9 cellular contexts compared by ENCODE assay signal in the genomic region with DNA sequence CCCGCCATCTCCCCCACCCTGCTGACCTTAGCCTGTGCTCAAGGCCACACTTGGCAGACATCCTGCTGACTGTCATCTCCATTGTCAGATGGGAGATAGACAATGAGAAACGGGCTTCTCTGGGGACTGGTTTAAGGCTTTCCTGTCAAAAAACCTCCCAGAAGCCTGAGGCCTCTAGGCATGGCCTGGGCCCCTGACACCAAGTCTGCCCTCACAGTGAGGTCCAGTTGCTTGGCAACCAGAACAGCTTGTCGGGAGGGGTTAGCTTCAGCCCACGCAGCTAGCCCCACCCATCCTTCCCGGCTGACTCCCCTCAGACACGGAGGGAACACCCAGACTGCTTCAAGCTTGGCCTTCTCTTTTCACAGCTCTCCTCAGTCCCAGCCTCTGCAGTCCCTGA. TPM values are rescaled to one million over a fixed set of nuclear protein-coding genes. Genes with fewer than 3 reads are reported as not detected.
DNase-seq lines count a peak whose midpoint lies in the region; ATAC-seq and TF ChIP-seq lines count a peak whose summit lies in the region.
"Had no signal": no experiment of that assay in that cellular context is flagged by ENCODE, and none has a peak within 500 bp of the region (broad histone marks: within the 10 kb centered on the region; RNA-seq: fewer than 3 reads in every experiment).

No MANE protein-coding gene starts in this region.

- no peak overlapping the region for H3K4me3 Mint-ChIP-seq in activated naive CD4-positive, alpha-beta T cell treated with anti-CD3 and anti-CD28 coated beads for 36 hours
- H3K4me3 Mint-ChIP-seq: activated naive CD8-positive, alpha-beta T cell had no signal

- H3K27me3 ChIP-seq in left lung (peaks cover 0 to 6% of the 10 kb centered on the region in 2 donors), thyroid gland (no peaks in the 10 kb centered on the region)

- H3K27ac Mint-ChIP-seq in activated naive CD4-positive, alpha-beta T cell treated with anti-CD3 and anti-CD28 coated beads for 36 hours, result no peak overlapping the region
- H3K27ac Mint-ChIP-seq: activated naive CD8-positive, alpha-beta T cell had no signal

- H3K27me3 Mint-ChIP-seq in activated naive CD4-positive, alpha-beta T cell treated with anti-CD3 and anti-CD28 coated beads for 36 hours (ENCODE audit: low read depth), result no peaks in the 10 kb centered on the region
- H3K27me3 Mint-ChIP-seq: activated naive CD8-positive, alpha-beta T cell had no signal

- CTCF ChIA-PET in activated naive CD4-positive, alpha-beta T cell treated with anti-CD3 and anti-CD28 coated beads for 36 hours (lab: Charles Lee), result no interaction called here

- H3K4me1 Mint-ChIP-seq in activated naive CD4-positive, alpha-beta T cell treated with anti-CD3 and anti-CD28 coated beads for 36 hours (ENCODE audit: low read depth), result peaks cover 3% of the 10 kb centered on the region

- H3K4me1 ChIP-seq in left lung, result peaks cover 0 to 5% of the 10 kb centered on the region in 2 donors
- H3K4me1 ChIP-seq in thyroid gland, result peaks cover 0 to 11% of the 10 kb centered on the region in 2 donors

- no peaks in the 10 kb centered on the region for H3K9me3 Mint-ChIP-seq in activated naive CD4-positive, alpha-beta T cell treated with anti-CD3 and anti-CD28 coated beads for 36 hours

- intact Hi-C loops in left lung (cut with DNase I) (no loop called here), thyroid gland (cut with DNase I) (no loop called here)
- intact Hi-C loops in activated naive CD4-positive, alpha-beta T cell treated with anti-CD3 and anti-CD28 coated beads for 36 hours (cut with micrococcal nuclease), result no loop called here

- DNase-seq in HuH-7 (ENCODE audit: low spot score) (peak; percentile 30), left lung (peak in 1 of 2 donors; percentile 65), thyroid gland (peak; percentile 10 to 15), cerebellum (ENCODE audit: low spot score) (no peak)
- no peak for DNase-seq in activated naive CD4-positive, alpha-beta T cell treated with anti-CD3 and anti-CD28 coated beads for 36 hours

- H3K36me3 Mint-ChIP-seq in activated naive CD4-positive, alpha-beta T cell treated with anti-CD3 and anti-CD28 coated beads for 36 hours (ENCODE audit: low read depth), result no peaks in the 10 kb centered on the region
- H3K36me3 Mint-ChIP-seq: activated naive CD8-positive, alpha-beta T cell had no signal

- TF ChIP-seq POLR2A in thyroid gland (IDR thresholded peaks at IDR 0.05), result no peak

- ATAC-seq in left lung, result peak; percentile 76
- no peak for ATAC-seq in HG03280 (IDR thresholded peaks at IDR 0.05; ENCODE audit: unreplicated experiment)
- no peak for ATAC-seq in HG03460 (IDR thresholded peaks at IDR 0.05; ENCODE audit: unreplicated experiment)

- WGBS in thyroid gland, 2 donors, result 41 to 47% methylated on average over 5 to 6 of the region's 6 CpGs

- H3K36me3 ChIP-seq in left lung (no peaks in the 10 kb centered on the region), thyroid gland (no peaks in the 10 kb centered on the region)

- H3K27ac ChIP-seq in cingulate gyrus (ENCODE audit: low read depth, low read length) (peak overlapping the region; percentile 4), left lung (peak overlapping the region in 1 of 2 donors; percentile 19), thyroid gland (peak overlapping the region in 2 of 3 donors; percentile 33 to 36)

- H3K4me3 ChIP-seq in left lung (no peak overlapping the region), thyroid gland (replicated peaks in 1 of 3) (no peak overlapping the region)

- H3K9me3 ChIP-seq in left lung (no peaks in the 10 kb centered on the region), thyroid gland (no peaks in the 10 kb centered on the region)

- TF ChIP-seq CTCF in left lung (IDR thresholded peaks at IDR 0.05) (no peak), thyroid gland (IDR thresholded peaks at IDR 0.05) (no peak)

RNA-seq across cellular contexts. Expression of a gene that starts 11.0 kb away (rescaled TPM):
- total RNA-seq in left lung (10 to 100 TPM in 1 of 2 donors, 1 to 10 TPM in 1; 5.1 to 14.0 TPM), thyroid gland (1 to 10 TPM; 2.9 to 8.9 (median 4.0) TPM), cerebellum (13.6 TPM)
- under 1 TPM; 0.17 to 0.52 TPM for total RNA-seq in activated naive CD4-positive, alpha-beta T cell treated with anti-CD3 and anti-CD28 coated beads for 36 hours

Comparison
In these comparisons a context has a peak if more than half of its experiments do, and no peak if none do; other contexts are left out.
1. DNase-seq: peak in HuH-7 (single experiment) and thyroid gland (2 of 2); none in cerebellum (single experiment) and activated naive CD4-positive, alpha-beta T cell treated with anti-CD3 and anti-CD28 coated beads for 36 hours (single experiment).